25 cellular contexts compared by ENCODE assay signal in genomic region chr2:102306125-102306524, GRCh38. TPM values are rescaled to one million over a fixed set of nuclear protein-coding genes. Genes with fewer than 3 reads are reported as not detected.
"Had no signal": no experiment of that assay in that cellular context is flagged by ENCODE, and none has a peak within 500 bp of the region (broad histone marks: within the 10 kb centered on the region; RNA-seq: fewer than 3 reads in every experiment).

No MANE protein-coding gene starts in this region.

- H3K4me3 Mint-ChIP-seq: activated B cell treated with CpG ODN at 0.5 μM for 24 hours; activated T-cell treated with anti-CD3 and anti-CD28 coated beads, Interleukin-2, amount 50 U/mL, for 4 hours; effector memory CD8-positive, alpha-beta T cell; nephron; T-cell had no signal

- DNase-seq: activated B cell treated with CpG ODN at 0.5 μM for 24 hours; activated CD4-positive, alpha-beta T cell treated with anti-CD3 and anti-CD28 coated beads for 4 hours; activated gamma-delta T cell treated with Interleukin-2 at 50 U/mL for 16 hours; activated T-cell treated with anti-CD3 and anti-CD28 coated beads, Interleukin-2, amount 50 U/mL, for 4 hours; amniotic stem cell; colonic mucosa; dorsolateral prefrontal cortex; effector memory CD8-positive, alpha-beta T cell; esophagus squamous epithelium; gastrocnemius medialis; hippocampal formation; left ventricle myocardium inferior; midbrain; ovary; spleen; stimulated activated CD4-positive, alpha-beta T cell treated with anti-CD3 and anti-CD28 coated beads, Interleukin-4, amount 100 ng/mL, for 1 hour; stimulated activated naive CD4-positive, alpha-beta T cell treated with Interleukin-2 at 50 U/mL for 16 hours; substantia nigra; T-cell; T-helper 9 cell; tibial artery had no signal

- ATAC-seq: activated naive CD4-positive, alpha-beta T cell treated with anti-CD3 and anti-CD28 coated beads, Interleukin-2, amount 50 U/mL, for 72 hours; activated T-cell treated with anti-CD3 and anti-CD28 coated beads, Interleukin-2, amount 50 U/mL, for 4 hours; effector memory CD8-positive, alpha-beta T cell; gastrocnemius medialis; T-cell had no signal

- H3K36me3 Mint-ChIP-seq: T-cell had no signal

- H3K4me1 ChIP-seq: colonic mucosa, esophagus squamous epithelium, gastrocnemius medialis, left ventricle myocardium inferior, prostate gland, tibial artery had no signal

- H3K27ac ChIP-seq: colonic mucosa, esophagus squamous epithelium, gastrocnemius medialis, left ventricle myocardium inferior, neutrophil, ovary, prostate gland, spleen, tibial artery had no signal

- H3K9me3 ChIP-seq: colonic mucosa, esophagus squamous epithelium, gastrocnemius medialis, left ventricle myocardium inferior, neutrophil, ovary, prostate gland, spleen, tibial artery had no signal

- H3K36me3 ChIP-seq: colonic mucosa, esophagus squamous epithelium, gastrocnemius medialis, left ventricle myocardium inferior, neutrophil, ovary, prostate gland, spleen, tibial artery had no signal

- H3K4me1 Mint-ChIP-seq: nephron had no signal

- H3K27ac Mint-ChIP-seq: activated B cell treated with CpG ODN at 0.5 μM for 24 hours; effector memory CD8-positive, alpha-beta T cell; T-cell had no signal

- H3K27me3 ChIP-seq: colonic mucosa, gastrocnemius medialis, ovary had no signal

- H3K9me3 Mint-ChIP-seq: activated B cell treated with CpG ODN at 0.5 μM for 24 hours; activated naive CD4-positive, alpha-beta T cell treated with anti-CD3 and anti-CD28 coated beads, Interleukin-2, amount 50 U/mL, for 72 hours; activated T-cell treated with anti-CD3 and anti-CD28 coated beads, Interleukin-2, amount 50 U/mL, for 4 hours; effector memory CD8-positive, alpha-beta T cell; nephron; T-cell had no signal

- H3K4me3 ChIP-seq: colonic mucosa, dorsolateral prefrontal cortex, esophagus squamous epithelium, gastrocnemius medialis, left ventricle myocardium inferior, ovary, prostate gland, spleen, tibial artery had no signal

RNA-seq across cellular contexts. Expression of gene IL1RL1, which starts 5.2 kb away (rescaled TPM):
- total RNA-seq: activated B cell treated with CpG ODN at 0.5 μM for 24 hours had no signal
